8 cellular contexts compared by ENCODE assay signal in genomic region chr1:243253211-243253926, GRCh38. TPM values are rescaled to one million over a fixed set of nuclear protein-coding genes. Genes with fewer than 3 reads are reported as not detected.
A peak's percentile ranks its signal among the peaks of the same experiment; 100 is the strongest.
DNase-seq lines count a peak whose midpoint lies in the region; ATAC-seq and TF ChIP-seq lines count a peak whose summit lies in the region.

No MANE protein-coding gene starts in this region.

- peak overlapping the region; percentile 9; the same call in 1 of the 2 replicates for H2AFZ ChIP-seq in MM.1S (ENCODE audit: low read length)

- no peaks in the 10 kb centered on the region for H3K27me3 ChIP-seq in MM.1S (replicated peaks; ENCODE audit: insufficient read depth, low read length)

- H3K9me2 ChIP-seq in MM.1S (replicated peaks; ENCODE audit: insufficient read depth, low read length), result no peaks in the 10 kb centered on the region

- no peak for ATAC-seq in esophagus mucosa

- H3K4me2 ChIP-seq in MM.1S (ENCODE audit: low read depth, low read length), result peak overlapping the region; percentile 78

- peaks cover 26% of the 10 kb centered on the region for H3F3A ChIP-seq in MM.1S (ENCODE audit: insufficient read depth, low read length)

- H3K27ac ChIP-seq in MM.1S (ENCODE audit: low read length), result no peak overlapping the region
- peak overlapping the region; percentile 39 for H3K27ac ChIP-seq in caudate nucleus (ENCODE audit: low read depth, low read length)

- no peaks in the 10 kb centered on the region for H3K9me3 ChIP-seq in ES-I3 (ENCODE audit: control insufficient read depth, insufficient read depth, low read length)
- H3K9me3 ChIP-seq in MM.1S (replicated peaks; ENCODE audit: insufficient read depth, low read length), result no peaks in the 10 kb centered on the region

- no peaks in the 10 kb centered on the region for H3K36me3 ChIP-seq in ES-I3 (ENCODE audit: insufficient read depth, low read length)
- no peaks in the 10 kb centered on the region for H3K36me3 ChIP-seq in MM.1S (replicated peaks; ENCODE audit: insufficient read depth, low read length)

- no peak for TF ChIP-seq CTCF in MM.1S (IDR thresholded peaks at IDR 0.05; ENCODE audit: low read length)
- no peak for TF ChIP-seq CTCF in GM13976 (IDR thresholded peaks at IDR 0.05; ENCODE audit: borderline replicate concordance, control extremely low read depth, extremely low read depth, insufficient read depth, missing control alignments)

- H4K20me1 ChIP-seq in MM.1S (ENCODE audit: insufficient read depth, low read length), result no peaks in the 10 kb centered on the region

- H3K9ac ChIP-seq in ES-I3 (ENCODE audit: low read depth, low read length) (peak overlapping the region; percentile 66), MM.1S (ENCODE audit: low read length) (peak overlapping the region; percentile 16; the same call in 1 of the 2 replicates)

- in situ Hi-C loops in GM13976 (cut with MboI; ENCODE audit: low sequenced_read_pairs, unreplicated experiment), result no loop called here

- DNase-seq in MM.1S, result no peak
- DNase-seq in caudate nucleus (lab: John Stamatoyannopoulos, UW), result no peak
- DNase-seq in midbrain (lab: John Stamatoyannopoulos, UW), result peak; percentile 30
- no peak for DNase-seq in GM13976 (ENCODE audit: low spot score)
- DNase-seq in stimulated activated CD4-positive, alpha-beta T cell treated with anti-CD3 and anti-CD28 coated beads, Interleukin-15, amount 100 ng/mL, for 24 hours, result no peak
- DNase-seq in H4 (ENCODE audit: low spot score), result no peak

- peak overlapping the region; percentile 73 for H3K4me3 ChIP-seq in MM.1S (ENCODE audit: low read length)

- peaks cover 3% of the 10 kb centered on the region; the same call in 1 of the 2 replicates for H3K4me1 ChIP-seq in ES-I3 (ENCODE audit: insufficient read depth, low read length)
- peaks cover 16% of the 10 kb centered on the region for H3K4me1 ChIP-seq in MM.1S (ENCODE audit: low read length)

- peaks cover 50% of the 10 kb centered on the region for H3K79me2 ChIP-seq in MM.1S (ENCODE audit: low read length)

RNA-seq across cellular contexts. Expression of gene CEP170, which starts 1.7 kb away (rescaled TPM):
- total RNA-seq in esophagus mucosa, result 15.4 TPM
- total RNA-seq in H4 (2014; rRNA removed; shearing (Covaris generic)), result 21.5 and 28.3 TPM in 2 replicates

RNA-seq across cellular contexts. Expression of gene SDCCAG8, which starts 2.5 kb away (rescaled TPM):
- 30.1 TPM for total RNA-seq in esophagus mucosa
- 7.7 and 7.9 TPM in 2 replicates for total RNA-seq in H4 (2014; rRNA removed; shearing (Covaris generic))
